8 cellular contexts compared by ENCODE assay signal in the genomic region with DNA sequence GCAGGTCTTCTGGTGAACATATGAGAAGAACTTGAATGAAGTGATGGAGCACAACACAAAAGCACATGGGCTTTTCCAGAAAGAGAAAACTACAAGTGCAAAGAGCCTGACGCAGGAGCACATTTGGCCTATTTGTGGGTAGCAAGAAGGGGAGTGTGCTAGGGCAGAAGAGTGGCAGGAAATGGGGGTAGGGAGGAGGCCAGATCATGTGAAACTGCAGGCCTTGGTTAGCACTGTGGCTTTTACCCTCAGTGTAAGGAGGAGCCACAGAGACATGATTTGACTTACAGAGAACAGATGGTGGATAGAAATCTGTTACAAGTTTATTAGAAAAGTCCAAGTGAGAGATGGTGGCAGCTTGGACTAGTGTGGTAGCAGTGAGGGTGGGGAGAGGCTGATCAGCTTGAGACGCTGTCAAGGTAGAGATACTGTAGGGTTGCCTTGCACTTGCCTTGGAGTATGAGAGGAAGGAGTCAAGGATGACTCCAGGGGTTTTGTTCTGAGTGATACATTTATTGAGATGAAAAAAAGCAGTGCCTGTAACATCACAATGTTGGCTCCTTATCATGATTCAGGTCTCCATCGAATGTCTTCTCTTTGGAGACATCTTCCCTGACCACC.
DNase-seq lines count a peak whose midpoint lies in the region; ATAC-seq lines count a peak whose summit lies in the region.

No MANE protein-coding gene starts in this region.

- H3K27me3 Mint-ChIP-seq in activated T-cell treated with anti-CD3 and anti-CD28 coated beads, Interleukin-2, amount 50 U/mL, for 24 hours = no peaks in the 10 kb centered on the region

- peaks cover 11% of the 10 kb centered on the region for H3K9me3 Mint-ChIP-seq in activated T-cell treated with anti-CD3 and anti-CD28 coated beads, Interleukin-2, amount 50 U/mL, for 24 hours

- peak overlapping the region; percentile 29 for H3K4me3 Mint-ChIP-seq in activated T-cell treated with anti-CD3 and anti-CD28 coated beads, Interleukin-2, amount 50 U/mL, for 24 hours

- ATAC-seq in GM21360 (IDR thresholded peaks at IDR 0.05; ENCODE audit: unreplicated experiment) (peak; percentile 96), HG03439 (IDR thresholded peaks at IDR 0.05; ENCODE audit: unreplicated experiment) (peak; percentile 81)

- peaks cover 46% of the 10 kb centered on the region for H3K4me1 Mint-ChIP-seq in activated T-cell treated with anti-CD3 and anti-CD28 coated beads, Interleukin-2, amount 50 U/mL, for 24 hours (ENCODE audit: low read depth)

- no peaks in the 10 kb centered on the region for H3K36me3 Mint-ChIP-seq in activated T-cell treated with anti-CD3 and anti-CD28 coated beads, Interleukin-2, amount 50 U/mL, for 24 hours (ENCODE audit: low read depth)

- peak; percentile 54 for DNase-seq in activated T-cell treated with anti-CD3 and anti-CD28 coated beads, Interleukin-2, amount 50 U/mL, for 24 hours
- DNase-seq in stimulated activated CD8-positive, alpha-beta memory T cell treated with anti-CD3 and anti-CD28 coated beads, Interleukin-12 subunit alpha, Interleukin-12 subunit beta, amount 100 ng/mL, for 4 hours (ENCODE audit: low read depth) = peak; percentile 45
- DNase-seq in NCI-H69 (lab: John Stamatoyannopoulos, UW) (no peak), NCI-H2107 (lab: John Stamatoyannopoulos, UW) (no peak), EL (no peak), SKM-1 (lab: John Stamatoyannopoulos, UW; ENCODE audit: unreplicated experiment) (no peak)

- peak overlapping the region; percentile 87 for H3K27ac Mint-ChIP-seq in activated T-cell treated with anti-CD3 and anti-CD28 coated beads, Interleukin-2, amount 50 U/mL, for 24 hours

Comparison
In these comparisons a context has a peak if more than half of its experiments do, and no peak if none do; other contexts are left out.
1. DNase-seq: peak in activated T-cell treated with anti-CD3 and anti-CD28 coated beads, Interleukin-2, amount 50 U/mL, for 24 hours (single experiment) and stimulated activated CD8-positive, alpha-beta memory T cell treated with anti-CD3 and anti-CD28 coated beads, Interleukin-12 subunit alpha, Interleukin-12 subunit beta, amount 100 ng/mL, for 4 hours (single experiment); none in NCI-H69 (single experiment), NCI-H2107 (single experiment), EL (single experiment) and SKM-1 (single experiment).